ENCODE assay signal across 9 cellular contexts in the genomic region with DNA sequence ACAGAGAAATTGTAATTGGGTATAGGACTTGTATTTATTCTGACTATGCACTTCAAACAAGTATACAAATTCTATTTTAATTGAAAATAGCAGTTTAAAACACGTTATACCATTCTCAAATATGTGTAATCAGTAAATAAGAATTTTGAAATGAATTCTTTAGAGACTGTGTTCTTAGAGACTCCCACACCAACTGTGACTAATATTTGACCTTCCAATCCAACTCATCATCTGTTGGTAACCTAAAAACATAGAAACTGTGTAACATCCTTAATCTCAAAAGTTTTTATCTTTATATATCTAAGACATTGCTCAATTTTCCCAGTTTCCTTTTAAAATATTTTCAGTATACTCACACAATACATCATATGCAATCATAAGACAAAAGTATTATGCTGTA.
"Had no signal": no experiment of that assay in that cellular context is flagged by ENCODE, and none has a peak within 500 bp of the region (broad histone marks: within the 10 kb centered on the region; RNA-seq: fewer than 3 reads in every experiment).

No MANE protein-coding gene starts in this region.

- H3K27ac ChIP-seq: GM23248 had no signal

- H2AFZ ChIP-seq: GM23248, GM23338 had no signal

- H3K4me1 Mint-ChIP-seq: H9 had no signal

- H3K36me3 ChIP-seq: HAP-1 had no signal

- H3K27ac Mint-ChIP-seq: GM23338, H9, HFFc6 had no signal

- H3K4me2 ChIP-seq: GM23338 had no signal

- DNase-seq: GM23248, GOT3, H7, H9, HCEC 1CT, HFFc6 had no signal

- H3K4me3 ChIP-seq: GM23248, GM23338, HAP-1 had no signal

- H3K4me1 ChIP-seq: HAP-1 had no signal

- ATAC-seq: GM23338, HCT116 had no signal

- H3K4me3 Mint-ChIP-seq: GM23338, H9, HFFc6 had no signal

- H3K9me3 ChIP-seq: HAP-1 had no signal

- H3K9ac ChIP-seq: GM23248 had no signal
